25 cellular contexts compared by ENCODE assay signal in genomic region chr1:161834967-161835366, GRCh38.
"Had no signal": no experiment of that assay in that cellular context is flagged by ENCODE, and none has a peak within 500 bp of the region (broad histone marks: within the 10 kb centered on the region; RNA-seq: fewer than 3 reads in every experiment).

No MANE protein-coding gene starts in this region.

- H3K9me3 Mint-ChIP-seq: activated B cell treated with CpG ODN at 0.5 μM for 24 hours; activated CD4-positive, alpha-beta memory T cell treated with anti-CD3 and anti-CD28 coated beads, Interleukin-2, amount 10 ng/mL, durations not matched to agents 7 days and 5 days; activated naive CD8-positive, alpha-beta T cell treated with anti-CD3 and anti-CD28 coated beads, Interleukin-2, amount 10 ng/mL, durations not matched to agents 7 days and 5 days; activated T-cell treated with anti-CD3 and anti-CD28 coated beads, Interleukin-2, amount 50 U/mL, for 24 hours; immature natural killer cell; stimulated activated naive CD8-positive, alpha-beta T cell treated with anti-CD3 and anti-CD28 coated beads, Interleukin-15, amount 100 ng/mL, for 72 hours; T-cell had no signal

- H3K9ac ChIP-seq: neural progenitor cell had no signal

- H3K27me3 Mint-ChIP-seq: activated B cell treated with CpG ODN at 0.5 μM for 24 hours; activated CD4-positive, alpha-beta memory T cell treated with anti-CD3 and anti-CD28 coated beads, Interleukin-2, amount 10 ng/mL, durations not matched to agents 7 days and 5 days; activated naive CD8-positive, alpha-beta T cell treated with anti-CD3 and anti-CD28 coated beads, Interleukin-2, amount 10 ng/mL, durations not matched to agents 7 days and 5 days; activated T-cell treated with anti-CD3 and anti-CD28 coated beads, Interleukin-2, amount 50 U/mL, for 24 hours; effector memory CD8-positive, alpha-beta T cell; naive B cell; progenitor cell of endocrine pancreas; stimulated activated naive CD8-positive, alpha-beta T cell treated with anti-CD3 and anti-CD28 coated beads, Interleukin-15, amount 100 ng/mL, for 72 hours; T-cell had no signal

- H2AFZ ChIP-seq: neural progenitor cell had no signal

- ATAC-seq: effector memory CD8-positive, alpha-beta T cell; gastroesophageal sphincter; heart left ventricle; mucosa of descending colon; stimulated activated naive CD8-positive, alpha-beta T cell treated with anti-CD3 and anti-CD28 coated beads, Interleukin-15, amount 100 ng/mL, for 72 hours; T-cell had no signal

- H3K4me2 ChIP-seq: neural progenitor cell had no signal

- H3K4me1 Mint-ChIP-seq: activated B cell treated with CpG ODN at 0.5 μM for 24 hours; activated naive CD8-positive, alpha-beta T cell treated with anti-CD3 and anti-CD28 coated beads, Interleukin-2, amount 10 ng/mL, durations not matched to agents 7 days and 5 days; immature natural killer cell; naive B cell; neural progenitor cell had no signal

- H3K4me3 Mint-ChIP-seq: activated B cell treated with CpG ODN at 0.5 μM for 24 hours; activated CD4-positive, alpha-beta memory T cell treated with anti-CD3 and anti-CD28 coated beads, Interleukin-2, amount 10 ng/mL, durations not matched to agents 7 days and 5 days; activated naive CD8-positive, alpha-beta T cell treated with anti-CD3 and anti-CD28 coated beads, Interleukin-2, amount 10 ng/mL, durations not matched to agents 7 days and 5 days; activated T-cell treated with anti-CD3 and anti-CD28 coated beads, Interleukin-2, amount 50 U/mL, for 24 hours; effector memory CD8-positive, alpha-beta T cell; immature natural killer cell; naive B cell; neural progenitor cell; stimulated activated naive CD8-positive, alpha-beta T cell treated with anti-CD3 and anti-CD28 coated beads, Interleukin-15, amount 100 ng/mL, for 72 hours; T-cell had no signal

- DNase-seq: activated B cell treated with CpG ODN at 0.5 μM for 24 hours; activated CD4-positive, alpha-beta memory T cell treated with anti-CD3 and anti-CD28 coated beads, Interleukin-2, amount 10 ng/mL, durations not matched to agents 7 days and 5 days; activated CD4-positive, alpha-beta T cell treated with anti-CD3 and anti-CD28 coated beads for 48 hours; activated naive CD4-positive, alpha-beta T cell treated with Interleukin-2 at 50 U/mL for 16 hours; activated naive CD8-positive, alpha-beta T cell treated with anti-CD3 and anti-CD28 coated beads, Interleukin-2, amount 10 ng/mL, durations not matched to agents 7 days and 5 days; activated T-cell treated with anti-CD3 and anti-CD28 coated beads, Interleukin-2, amount 50 U/mL, for 24 hours; anterior cingulate cortex; effector memory CD8-positive, alpha-beta T cell; heart left ventricle; immature natural killer cell; mesenchymal stem cell; mucosa of descending colon; naive B cell; stimulated activated CD4-positive, alpha-beta T cell treated with anti-CD3 and anti-CD28 coated beads, Interleukin-2, amount 100 ng/mL, for 48 hours; stimulated activated naive CD8-positive, alpha-beta T cell treated with anti-CD3 and anti-CD28 coated beads, Interleukin-15, amount 100 ng/mL, for 72 hours; T-cell; transverse colon had no signal

- H3K4me3 ChIP-seq: gastroesophageal sphincter, heart left ventricle, mucosa of descending colon, neural progenitor cell, right atrium auricular region, suprapubic skin, transverse colon, vagina had no signal

- H3K9me3 ChIP-seq: gastroesophageal sphincter, mucosa of descending colon, right atrium auricular region, suprapubic skin, transverse colon, vagina had no signal

- H3K27ac ChIP-seq: epithelial cell of prostate, gastroesophageal sphincter, heart left ventricle, neural progenitor cell, right atrium auricular region, suprapubic skin, transverse colon, vagina had no signal

- H3K27ac Mint-ChIP-seq: activated B cell treated with CpG ODN at 0.5 μM for 24 hours; activated CD4-positive, alpha-beta memory T cell treated with anti-CD3 and anti-CD28 coated beads, Interleukin-2, amount 10 ng/mL, durations not matched to agents 7 days and 5 days; activated naive CD8-positive, alpha-beta T cell treated with anti-CD3 and anti-CD28 coated beads, Interleukin-2, amount 10 ng/mL, durations not matched to agents 7 days and 5 days; activated T-cell treated with anti-CD3 and anti-CD28 coated beads, Interleukin-2, amount 50 U/mL, for 24 hours; activated T-helper 2 cell treated with anti-CD3 and anti-CD28 coated beads, Interferon-gamma antibody, Interleukin-2, Interleukin-4, amounts not matched to agents 10 μg/mL and 5 μg/mL and 100 μg/mL, durations not matched to agents 14 hours and 24 hours and 36 hours; effector memory CD8-positive, alpha-beta T cell; immature natural killer cell; neural progenitor cell; progenitor cell of endocrine pancreas; stimulated activated naive CD8-positive, alpha-beta T cell treated with anti-CD3 and anti-CD28 coated beads, Interleukin-15, amount 100 ng/mL, for 72 hours; T-cell had no signal

- H3K36me3 ChIP-seq: neural progenitor cell, right atrium auricular region, suprapubic skin, transverse colon, vagina had no signal

- H3K27me3 ChIP-seq: gastroesophageal sphincter, heart left ventricle, neural progenitor cell, right atrium auricular region, suprapubic skin, transverse colon, vagina had no signal

- H3K36me3 Mint-ChIP-seq: neural progenitor cell had no signal

- H3K4me1 ChIP-seq: heart left ventricle, neural progenitor cell, transverse colon, vagina had no signal
